Comparison of ENCODE assay signal across 14 cellular contexts in the genomic region with DNA sequence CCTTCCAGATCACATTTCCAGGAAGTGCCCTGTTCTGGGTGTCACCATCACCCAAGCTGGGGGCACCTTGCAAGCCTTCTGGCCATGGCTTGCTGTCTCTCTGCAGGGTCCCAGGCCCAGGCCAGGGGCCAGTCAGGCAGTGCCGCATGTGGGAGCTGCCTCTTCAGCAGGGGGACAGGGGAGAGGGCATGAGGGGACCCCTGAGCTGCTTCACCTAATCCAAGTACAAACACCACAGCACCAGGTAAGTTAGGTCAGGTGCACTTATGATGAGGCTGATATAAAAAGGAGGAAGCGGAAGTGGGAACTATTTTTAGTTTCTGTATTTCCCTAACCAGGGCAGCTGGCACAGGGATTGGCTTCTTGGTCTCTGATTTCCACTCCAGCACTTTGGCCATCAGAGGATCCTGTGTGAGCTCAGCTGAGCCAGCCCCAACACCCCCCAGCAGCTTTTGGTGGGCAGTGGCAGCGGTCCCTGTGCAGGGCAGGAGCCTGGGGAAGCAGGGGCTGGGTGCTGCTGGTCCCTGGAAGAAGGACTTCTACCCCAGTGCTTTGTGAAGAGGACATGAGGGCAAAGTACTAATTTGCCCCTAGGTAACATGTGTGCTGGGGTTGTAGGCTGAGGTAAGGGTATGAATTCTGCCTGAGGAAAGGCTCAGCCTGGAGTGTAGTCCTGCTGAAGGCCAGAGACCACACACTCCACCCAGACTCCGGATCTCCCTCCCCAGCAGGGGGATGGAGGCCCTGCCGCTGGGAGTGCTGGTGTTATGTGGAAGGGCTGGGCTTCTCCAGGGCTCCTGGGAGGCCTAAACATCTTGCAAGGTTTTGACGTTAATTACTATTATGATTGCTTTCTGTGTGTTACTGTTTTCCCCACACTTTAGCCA. TPM values are rescaled to one million over a fixed set of nuclear protein-coding genes. Genes with fewer than 3 reads are reported as not detected.
DNase-seq lines count a peak whose midpoint lies in the region; ATAC-seq and TF ChIP-seq lines count a peak whose summit lies in the region.
"Had no signal": no experiment of that assay in that cellular context is flagged by ENCODE, and none has a peak within 500 bp of the region (broad histone marks: within the 10 kb centered on the region; RNA-seq: fewer than 3 reads in every experiment).

No MANE protein-coding gene starts in this region.

- H3K27me3 Mint-ChIP-seq in CD4-positive, alpha-beta memory T cell = peaks cover 0 to 8% of the 10 kb centered on the region in 2 donors

- H3K27me3 ChIP-seq in CD4-positive, alpha-beta memory T cell (ENCODE audit: insufficient read depth, low read length) = peaks cover 5% of the 10 kb centered on the region
- H3K27me3 ChIP-seq in HUES6 (ENCODE audit: control insufficient read depth, insufficient read depth, low read length) (peaks cover 30% of the 10 kb centered on the region), adipocyte (replicated peaks; ENCODE audit: control insufficient read depth, insufficient read depth, low read length) (no peaks in the 10 kb centered on the region)

- H3K9me3 Mint-ChIP-seq in CD4-positive, alpha-beta memory T cell = no peaks in the 10 kb centered on the region

- CTCF ChIA-PET in CD4-positive, alpha-beta memory T cell (lab: Charles Lee; ENCODE audit: partially characterized antibody) = interaction anchor here (0.9 kb wide), 1 partner anchor 44 kb away, joined by 4 read pairs; no protein-coding TSS in a partner anchor

- peak overlapping the region in 6 of 7 donors; percentile 47 to 79 (median 71) for H3K27ac Mint-ChIP-seq in CD4-positive, alpha-beta memory T cell

- no peak overlapping the region for H3K4me3 ChIP-seq in CD4-positive, alpha-beta memory T cell (ENCODE audit: low read length in 2 of 2)
- H3K4me3 ChIP-seq in HUES6 (ENCODE audit: low read depth, low read length) = 0 out of 2 replicates have a peak overlapping the region, but pooled peaks have one; percentile 6
- H3K4me3 ChIP-seq in adipocyte (ENCODE audit: low read length) = no peak overlapping the region
- H3K4me3 ChIP-seq in mucosa of descending colon = no peak overlapping the region
- H3K4me3 ChIP-seq: HAP-1, prostate gland had no signal

- H3K36me3 Mint-ChIP-seq in CD4-positive, alpha-beta memory T cell = peaks cover 0 to 2% of the 10 kb centered on the region in 2 donors

- no peak for TF ChIP-seq CTCF in mucosa of descending colon (IDR thresholded peaks at IDR 0.05)

- no peak overlapping the region for H3K27ac ChIP-seq in CD4-positive, alpha-beta memory T cell (ENCODE audit: low read depth, low read length)
- no peak overlapping the region for H3K27ac ChIP-seq in HUES6 (ENCODE audit: low read depth, low read length)
- H3K27ac ChIP-seq: prostate gland had no signal

- H3K9ac ChIP-seq in HUES6 (ENCODE audit: low read length) (no peak overlapping the region), adipocyte (ENCODE audit: low read length) (peak overlapping the region; percentile 43)

- H3K4me1 Mint-ChIP-seq in CD4-positive, alpha-beta memory T cell = peaks cover 3 to 30% (median 19%) of the 10 kb centered on the region in 4 donors

- H3K4me3 Mint-ChIP-seq in CD4-positive, alpha-beta memory T cell = peak overlapping the region in 5 of 8 donors; percentile 13 to 73 (median 36)

- no peak for DNase-seq in CD4-positive, alpha-beta memory T cell
- DNase-seq in adipocyte (ENCODE audit: low read depth) (no peak), mucosa of descending colon (peak in 1 of 3 donors; percentile 33), NCI-H345 treated with DMSO at 0.1 percent for 48 hours (lab: John Stamatoyannopoulos, UW; ENCODE audit: unreplicated experiment) (no peak), NCI-H524 (lab: John Stamatoyannopoulos, UW) (no peak)
- DNase-seq in activated CD4-positive, CD25-positive, alpha-beta regulatory T cell (lab: John Stamatoyannopoulos, UW) = no peak
- DNase-seq: activated gamma-delta T cell, DND-41, NCI-H2171, T-helper 9 cell had no signal

- peak; percentile 6 for ATAC-seq in mucosa of descending colon
- ATAC-seq in HG03280 (IDR thresholded peaks at IDR 0.05; ENCODE audit: unreplicated experiment) = no peak

- POLR2A ChIA-PET in CD4-positive, alpha-beta memory T cell (lab: Charles Lee; ENCODE audit: partially characterized antibody) = no interaction called here

- intact Hi-C loops in CD4-positive, alpha-beta memory T cell (cut with micrococcal nuclease) = loop anchor here (10.0 kb wide), 2 partner anchors 85 to 825 kb away; a partner anchor contains a TSS
- intact Hi-C loops in mucosa of descending colon (cut with DNase I, micrococcal nuclease) = no loop called here

- no peaks in the 10 kb centered on the region for H3K9me3 ChIP-seq in CD4-positive, alpha-beta memory T cell (ENCODE audit: control insufficient read depth in 1 of 2, low read length in 2 of 2)
- H3K9me3 ChIP-seq in HUES6 (ENCODE audit: control insufficient read depth, insufficient read depth, low read depth, low read length) (peaks cover 8% of the 10 kb centered on the region; the same call in 1 of the 2 replicates), adipocyte (ENCODE audit: control insufficient read depth, low read length) (no peaks in the 10 kb centered on the region), mucosa of descending colon (no peaks in the 10 kb centered on the region)
- H3K9me3 ChIP-seq: HAP-1, prostate gland had no signal

- peaks cover 24% of the 10 kb centered on the region for H3K4me1 ChIP-seq in CD4-positive, alpha-beta memory T cell (ENCODE audit: insufficient read depth, low read length)
- H3K4me1 ChIP-seq in HUES6 (ENCODE audit: control insufficient read depth, insufficient read depth, low read length) (peaks cover 13% of the 10 kb centered on the region), adipocyte (ENCODE audit: control insufficient read depth, insufficient read depth, low read length) (peaks cover 21% of the 10 kb centered on the region), mucosa of descending colon (ENCODE audit: low read depth) (peaks cover 20% of the 10 kb centered on the region)
- H3K4me1 ChIP-seq: prostate gland had no signal

- no peaks in the 10 kb centered on the region for H3K36me3 ChIP-seq in CD4-positive, alpha-beta memory T cell (ENCODE audit: insufficient read depth, low read length)
- H3K36me3 ChIP-seq in HUES6 (ENCODE audit: control insufficient read depth, insufficient read depth, low read length) (no peaks in the 10 kb centered on the region), adipocyte (ENCODE audit: control insufficient read depth, insufficient read depth, low read length, severe bottlenecking) (no peaks in the 10 kb centered on the region), mucosa of descending colon (ENCODE audit: low read depth) (no peaks in the 10 kb centered on the region)
- H3K36me3 ChIP-seq: HAP-1, prostate gland had no signal

RNA-seq across cellular contexts. Expression of a gene that starts 3.3 kb away (rescaled TPM):
- 1 to 10 TPM in 1 of 2 experiments, under 1 TPM in 1; 0.99 to 1.6 TPM for total RNA-seq in CD4-positive, alpha-beta memory T cell
- polyA plus RNA-seq in CD4-positive, alpha-beta memory T cell = 1 to 10 TPM in 1 of 2 donors, under 1 TPM in 1; 0.36 to 1.1 TPM
- 10 to 100 TPM in 1 of 3 donors, 1 to 10 TPM in 2; 4.5 to 18.4 (median 7.6) TPM for total RNA-seq in mucosa of descending colon
